In the genomic region with DNA sequence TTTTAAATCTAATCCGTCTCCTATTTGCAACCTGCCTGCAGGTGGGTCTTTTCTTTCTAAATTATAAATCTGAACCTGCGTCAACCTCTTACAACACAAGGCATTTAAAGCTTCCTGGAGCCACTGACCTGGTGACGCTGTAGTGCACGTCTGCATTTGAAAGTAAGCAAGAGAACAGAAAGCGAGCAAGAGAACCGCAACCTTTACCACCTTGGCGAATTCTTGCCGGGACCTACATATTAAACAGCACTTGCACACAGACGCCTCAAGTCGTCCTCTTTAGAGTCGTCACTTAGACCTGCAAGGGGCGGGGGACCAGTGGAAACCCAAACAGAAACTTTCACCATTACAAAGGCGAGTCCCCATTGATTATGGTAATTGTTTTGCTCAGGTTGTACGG, we compare ENCODE assay signal across 1 cellular context.
TF ChIP-seq lines count a peak whose summit lies in the region.

No MANE protein-coding gene starts in this region.

TF ChIP-seq in GM23338, 12 proteins besides CTCF, POLR2A, EP300 and RAD21 (continued from another document):
- TF ChIP-seq, protein P1, sequence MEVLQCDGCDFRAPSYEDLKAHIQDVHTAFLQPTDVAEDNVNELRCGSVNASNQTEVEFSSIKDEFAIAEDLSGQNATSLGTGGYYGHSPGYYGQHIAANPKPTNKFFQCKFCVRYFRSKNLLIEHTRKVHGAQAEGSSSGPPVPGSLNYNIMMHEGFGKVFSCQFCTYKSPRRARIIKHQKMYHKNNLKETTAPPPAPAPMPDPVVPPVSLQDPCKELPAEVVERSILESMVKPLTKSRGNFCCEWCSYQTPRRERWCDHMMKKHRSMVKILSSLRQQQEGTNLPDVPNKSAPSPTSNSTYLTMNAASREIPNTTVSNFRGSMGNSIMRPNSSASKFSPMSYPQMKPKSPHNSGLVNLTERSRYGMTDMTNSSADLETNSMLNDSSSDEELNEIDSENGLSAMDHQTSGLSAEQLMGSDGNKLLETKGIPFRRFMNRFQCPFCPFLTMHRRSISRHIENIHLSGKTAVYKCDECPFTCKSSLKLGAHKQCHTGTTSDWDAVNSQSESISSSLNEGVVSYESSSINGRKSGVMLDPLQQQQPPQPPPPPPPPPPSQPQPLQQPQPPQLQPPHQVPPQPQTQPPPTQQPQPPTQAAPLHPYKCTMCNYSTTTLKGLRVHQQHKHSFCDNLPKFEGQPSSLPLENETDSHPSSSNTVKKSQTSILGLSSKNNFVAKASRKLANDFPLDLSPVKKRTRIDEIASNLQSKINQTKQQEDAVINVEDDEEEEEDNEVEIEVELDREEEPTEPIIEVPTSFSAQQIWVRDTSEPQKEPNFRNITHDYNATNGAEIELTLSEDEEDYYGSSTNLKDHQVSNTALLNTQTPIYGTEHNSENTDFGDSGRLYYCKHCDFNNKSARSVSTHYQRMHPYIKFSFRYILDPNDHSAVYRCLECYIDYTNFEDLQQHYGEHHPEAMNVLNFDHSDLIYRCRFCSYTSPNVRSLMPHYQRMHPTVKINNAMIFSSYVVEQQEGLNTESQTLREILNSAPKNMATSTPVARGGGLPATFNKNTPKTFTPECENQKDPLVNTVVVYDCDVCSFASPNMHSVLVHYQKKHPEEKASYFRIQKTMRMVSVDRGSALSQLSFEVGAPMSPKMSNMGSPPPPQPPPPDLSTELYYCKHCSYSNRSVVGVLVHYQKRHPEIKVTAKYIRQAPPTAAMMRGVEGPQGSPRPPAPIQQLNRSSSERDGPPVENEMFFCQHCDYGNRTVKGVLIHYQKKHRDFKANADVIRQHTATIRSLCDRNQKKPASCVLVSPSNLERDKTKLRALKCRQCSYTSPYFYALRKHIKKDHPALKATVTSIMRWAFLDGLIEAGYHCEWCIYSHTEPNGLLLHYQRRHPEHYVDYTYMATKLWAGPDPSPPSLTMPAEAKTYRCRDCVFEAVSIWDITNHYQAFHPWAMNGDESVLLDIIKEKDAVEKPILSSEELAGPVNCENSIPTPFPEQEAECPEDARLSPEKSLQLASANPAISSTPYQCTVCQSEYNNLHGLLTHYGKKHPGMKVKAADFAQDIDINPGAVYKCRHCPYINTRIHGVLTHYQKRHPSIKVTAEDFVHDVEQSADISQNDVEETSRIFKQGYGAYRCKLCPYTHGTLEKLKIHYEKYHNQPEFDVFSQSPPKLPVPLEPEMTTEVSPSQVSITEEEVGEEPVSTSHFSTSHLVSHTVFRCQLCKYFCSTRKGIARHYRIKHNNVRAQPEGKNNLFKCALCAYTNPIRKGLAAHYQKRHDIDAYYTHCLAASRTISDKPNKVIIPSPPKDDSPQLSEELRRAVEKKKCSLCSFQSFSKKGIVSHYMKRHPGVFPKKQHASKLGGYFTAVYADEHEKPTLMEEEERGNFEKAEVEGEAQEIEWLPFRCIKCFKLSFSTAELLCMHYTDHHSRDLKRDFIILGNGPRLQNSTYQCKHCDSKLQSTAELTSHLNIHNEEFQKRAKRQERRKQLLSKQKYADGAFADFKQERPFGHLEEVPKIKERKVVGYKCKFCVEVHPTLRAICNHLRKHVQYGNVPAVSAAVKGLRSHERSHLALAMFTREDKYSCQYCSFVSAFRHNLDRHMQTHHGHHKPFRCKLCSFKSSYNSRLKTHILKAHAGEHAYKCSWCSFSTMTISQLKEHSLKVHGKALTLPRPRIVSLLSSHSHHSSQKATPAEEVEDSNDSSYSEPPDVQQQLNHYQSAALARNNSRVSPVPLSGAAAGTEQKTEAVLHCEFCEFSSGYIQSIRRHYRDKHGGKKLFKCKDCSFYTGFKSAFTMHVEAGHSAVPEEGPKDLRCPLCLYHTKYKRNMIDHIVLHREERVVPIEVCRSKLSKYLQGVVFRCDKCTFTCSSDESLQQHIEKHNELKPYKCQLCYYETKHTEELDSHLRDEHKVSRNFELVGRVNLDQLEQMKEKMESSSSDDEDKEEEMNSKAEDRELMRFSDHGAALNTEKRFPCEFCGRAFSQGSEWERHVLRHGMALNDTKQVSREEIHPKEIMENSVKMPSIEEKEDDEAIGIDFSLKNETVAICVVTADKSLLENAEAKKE (CRISPR knock-in tag; IDR thresholded peaks at IDR 0.05): no peak
- TF ChIP-seq CREB1 (CRISPR knock-in tag; IDR thresholded peaks at IDR 0.05; ENCODE audit: low read depth) (0 out of 2 replicates have a peak, but pooled peaks have one; percentile 12), EZH2 (IDR thresholded peaks at IDR 0.05; ENCODE audit: low read depth, unreplicated experiment) (no peak)
TF ChIP-seq in GM23338: peak in this region for 2.
